In the genomic region with DNA sequence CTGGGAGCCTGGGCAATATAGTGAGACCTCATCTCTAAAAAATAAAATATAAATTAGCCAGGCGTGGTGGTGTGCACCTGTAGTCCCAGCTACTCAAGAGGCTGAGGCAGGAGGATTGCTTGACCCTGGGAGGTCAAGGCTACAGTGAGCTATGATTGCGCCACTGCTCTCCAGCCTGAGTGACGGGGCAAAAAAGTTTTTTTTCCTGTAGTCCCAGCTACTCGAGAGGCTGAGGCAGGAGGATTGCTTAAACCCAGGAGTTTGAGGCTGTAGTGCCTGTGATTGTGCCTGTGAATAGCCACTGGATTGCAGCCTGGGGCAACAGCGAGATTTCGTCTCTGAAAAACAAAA, we compare ENCODE assay signal across 9 cellular contexts. TPM values are rescaled to one million over a fixed set of nuclear protein-coding genes. Genes with fewer than 3 reads are reported as not detected.
DNase-seq lines count a peak whose midpoint lies in the region; ATAC-seq, FAIRE-seq and TF ChIP-seq lines count a peak whose summit lies in the region.
"Not testable (repeated sequence)": the region's sequence is repeated elsewhere in the genome, so short reads cannot be mapped to it uniquely, and the experiment has no call there.
"Had no signal": no experiment of that assay in that cellular context is flagged by ENCODE, and none has a peak within 500 bp of the region (broad histone marks: within the 10 kb centered on the region; RNA-seq: fewer than 3 reads in every experiment).

No MANE protein-coding gene starts in this region.

- not testable (repeated sequence) for H3K79me2 ChIP-seq in parathyroid adenoma

- 75% methylated on average over 5 of the region's 6 CpGs for WGBS in A549 (ENCODE audit: missing lambda C conversion rate)
- WGBS in heart right ventricle, 2 donors = 79 to 91% methylated on average over 6 of the region's 6 CpGs

- not testable (repeated sequence) for DNase-seq in A549 (ENCODE audit: low read depth in 1 of 2, low spot score in 1 of 2); brain microvascular endothelial cell; heart right ventricle; tibial artery
- DNase-seq in MV-4-11 (lab: John Stamatoyannopoulos, UW) = peak; percentile 30
- DNase-seq in mucosa of descending colon = peak in 1 of 3 donors; percentile 14

- ATAC-seq in A549, heart right ventricle: not testable (repeated sequence)
- peak; percentile 47 for ATAC-seq in mucosa of descending colon

- FAIRE-seq in A549 (lab: Jason Lieb, UNC) = not testable (repeated sequence)

- H3K9ac ChIP-seq in parathyroid adenoma; skeletal muscle tissue (ENCODE audit: low read depth in 1 of 3, low read length in 3 of 3): not testable (repeated sequence)

- not testable (repeated sequence) for TF ChIP-seq CTCF in A549 (IDR thresholded peaks at IDR 0.05); brain microvascular endothelial cell (IDR thresholded peaks at IDR 0.05; ENCODE audit: low read depth, low read length, missing control alignments); heart right ventricle (IDR thresholded peaks at IDR 0.05); mucosa of descending colon (IDR thresholded peaks at IDR 0.05); parathyroid adenoma (IDR thresholded peaks at IDR 0.05); tibial artery (IDR thresholded peaks at IDR 0.05)

- H3K36me3 ChIP-seq in brain microvascular endothelial cell (replicated peaks) (peaks cover 44% of the 10 kb centered on the region), heart right ventricle (peaks cover 0 to 15% (median 0%) of the 10 kb centered on the region in 9 donors)
- H3K36me3 ChIP-seq in mucosa of descending colon (ENCODE audit: low read depth); parathyroid adenoma (ENCODE audit: control insufficient read depth, insufficient read depth, low read length); skeletal muscle tissue (ENCODE audit: control insufficient read depth in 3 of 3, insufficient read depth in 3 of 3, low read length in 3 of 3); tibial artery: not testable (repeated sequence)

- not testable (repeated sequence) for TF ChIP-seq RAD21 in A549 (conservative IDR thresholded peaks at IDR 0.05 in 1 of 2, IDR thresholded peaks at IDR 0.05 in 1 of 2)

- CTCF ChIA-PET in A549 (lab: Yijun Ruan, JAX) = interaction anchor here (1.9 kb wide), 1 partner anchor 23 kb away, joined by 6 read pairs; no protein-coding TSS in a partner anchor

- not testable (repeated sequence) for H3K4me3 ChIP-seq in A549; brain microvascular endothelial cell (ENCODE audit: low read depth, low read length); heart right ventricle; mucosa of descending colon; parathyroid adenoma (ENCODE audit: low read depth, low read length); skeletal muscle tissue (ENCODE audit: low read length in 3 of 3); tibial artery

- intact Hi-C loops in heart right ventricle (cut with DNase I) = loop anchor here in 2 of 10 donors (5.0 to 10.0 kb wide), 2 partner anchors 47 to 54 kb away; partner anchors contain the start of gene IGFBP7 (in 1 of the 2)
- intact Hi-C loops in mucosa of descending colon (cut with DNase I, micrococcal nuclease); tibial artery (cut with DNase I; ENCODE audit: low total_unique reads): not testable (repeated sequence)

- not testable (repeated sequence) for H3K27me3 ChIP-seq in brain microvascular endothelial cell (replicated peaks); heart right ventricle; parathyroid adenoma (ENCODE audit: control insufficient read depth, insufficient read depth, low read length); skeletal muscle tissue (ENCODE audit: control insufficient read depth in 3 of 3, insufficient read depth in 3 of 3, low read length in 3 of 3); tibial artery

- H3K4me1 ChIP-seq in A549 (peaks cover 49% of the 10 kb centered on the region), heart right ventricle (peaks cover 6 to 95% (median 82%) of the 10 kb centered on the region in 9 donors), mucosa of descending colon (ENCODE audit: low read depth) (peaks cover 14% of the 10 kb centered on the region), skeletal muscle tissue (ENCODE audit: control insufficient read depth in 3 of 3, insufficient read depth in 3 of 3, low read length in 3 of 3) (peaks cover 2 to 22% (median 5%) of the 10 kb centered on the region in 3 donors), tibial artery (peaks cover 0 to 99% (median 68%) of the 10 kb centered on the region in 4 donors)
- H3K4me1 ChIP-seq in parathyroid adenoma = not testable (repeated sequence)

- H3K27ac ChIP-seq in A549 = peak overlapping the region in 1 of 2 experiments; percentile 69; a peak in 4 of 6 replicates
- peak overlapping the region; percentile 82 for H3K27ac ChIP-seq in brain microvascular endothelial cell
- peak overlapping the region in 8 of 10 donors; percentile 1 to 88 (median 60) for H3K27ac ChIP-seq in heart right ventricle
- peak overlapping the region; percentile 7 for H3K27ac ChIP-seq in parathyroid adenoma
- peak overlapping the region; percentile 33 for H3K27ac ChIP-seq in skeletal muscle tissue (ENCODE audit: low read depth, low read length)
- H3K27ac ChIP-seq in tibial artery = peak overlapping the region; percentile 76 to 87

- not testable (repeated sequence) for H3K9me3 ChIP-seq in A549; heart right ventricle; mucosa of descending colon; parathyroid adenoma (ENCODE audit: control insufficient read depth, low read length); skeletal muscle tissue (ENCODE audit: control insufficient read depth in 3 of 3, low read length in 3 of 3); tibial artery

- H2AFZ ChIP-seq in parathyroid adenoma = not testable (repeated sequence)

- H3K4me2 ChIP-seq in A549 = 0 out of 3 replicates have a peak overlapping the region, but pooled peaks have one; percentile 3
- H3K4me2 ChIP-seq in parathyroid adenoma (ENCODE audit: low read length) = not testable (repeated sequence)

- in situ Hi-C loops in brain microvascular endothelial cell (cut with HindIII; ENCODE audit: low pct_ligation_motif_present, low sequenced_read_pairs) = not testable (repeated sequence)

- not testable (repeated sequence) for TF ChIP-seq EP300 in A549 (IDR thresholded peaks at IDR 0.05)

- TF ChIP-seq POLR2A in A549 (IDR thresholded peaks at IDR 0.05; ENCODE audit: low read length) = not testable (repeated sequence)

- POLR2A ChIA-PET in A549 (lab: Yijun Ruan, JAX) = not testable (repeated sequence)

TF ChIP-seq in A549, 52 proteins besides CTCF, POLR2A, EP300 and RAD21:
- peak in 1 of 2 experiments; percentile 67; a peak in 2 of 4 replicates for TF ChIP-seq CEBPB (IDR thresholded peaks at IDR 0.05)

RNA-seq across cellular contexts. Expression of gene IGFBP7, which starts 49.5 kb away (rescaled TPM):
- polyA plus RNA-seq in A549 (2011; rRNA removed) (120 and 133 TPM in 2 replicates), A549 (2017; fragmentation: RNase III; extraction: RNeasy Plus Mini Kit Qiagen cat#74134 plus additional on column Dnase treatment) (177 to 255 TPM (median 227 TPM) in 3 replicates), heart right ventricle (1,000 to 10,000 TPM in 1 of 2 donors, 100 to 1,000 TPM in 1; 876 to 1,251 TPM)
- polyA plus RNA-seq in A549 (2012; cell fraction: cytosol; rRNA removed) = 149 and 189 TPM in 2 replicates
- polyA plus RNA-seq in A549 (2012; cell fraction: nucleus; rRNA removed) = 215 and 294 TPM in 2 replicates
- 26.4 and 27.2 TPM in 2 replicates for polyA minus RNA-seq in A549 (2011; rRNA and poly(A)+ RNA removed)
- total RNA-seq in heart right ventricle (100 to 1,000 TPM; 498 to 826 (median 608) TPM), mucosa of descending colon (100 to 1,000 TPM in 2 of 3 donors, 10 to 100 TPM in 1; 32.7 to 225 (median 116) TPM), skeletal muscle tissue (66.8 TPM)
- total RNA-seq: OCI-LY7 had no signal
